ENCODE assay signal across 29 cellular contexts in genomic region chr4:183812567-183812966, GRCh38.
"Had no signal": no experiment of that assay in that cellular context is flagged by ENCODE, and none has a peak within 500 bp of the region (broad histone marks: within the 10 kb centered on the region; RNA-seq: fewer than 3 reads in every experiment).

No MANE protein-coding gene starts in this region.

- H3K4me1 ChIP-seq: parathyroid adenoma, psoas muscle, right lobe of liver, suprapubic skin, upper lobe of left lung, vagina had no signal

- H3K9me3 ChIP-seq: ovary, psoas muscle, right lobe of liver, suprapubic skin, testis, tibial nerve, upper lobe of left lung, vagina had no signal

- H3K36me3 ChIP-seq: neural progenitor cell, ovary, right lobe of liver, spleen, suprapubic skin, tibial nerve, upper lobe of left lung, vagina had no signal

- DNase-seq: naive thymus-derived CD4-positive, alpha-beta T cell; natural killer cell; occipital lobe; ovary; posterior cingulate gyrus; psoas muscle; right cardiac atrium; right lobe of liver; spleen; stimulated activated CD4-positive, alpha-beta T cell treated with anti-CD3 and anti-CD28 coated beads, Interleukin-12 subunit alpha, Interleukin-12 subunit beta, amount 100 ng/mL, for 4 hours; stimulated activated CD4-positive, alpha-beta T cell treated with anti-CD3 and anti-CD28 coated beads, Interleukin-1b, Interleukin-23, amount 100 ng/mL, for 48 hours; stimulated activated CD4-positive, alpha-beta T cell treated with anti-CD3 and anti-CD28 coated beads, Interleukin-4, amount 100 ng/mL, for 1 hour; stimulated activated CD4-positive, alpha-beta T cell treated with anti-CD3 and anti-CD28 coated beads, Interleukin-4, amount 100 ng/mL, for 4 hours; stimulated activated CD8-positive, alpha-beta memory T cell treated with anti-CD3 and anti-CD28 coated beads, Interleukin-4, amount 100 ng/mL, for 48 hours; stimulated activated naive CD4-positive, alpha-beta T cell; stimulated activated naive CD8-positive, alpha-beta T cell treated with anti-CD3 and anti-CD28 coated beads, Interleukin-15, amount 100 ng/mL, for 72 hours; stimulated activated naive CD8-positive, alpha-beta T cell treated with anti-CD3 and anti-CD28 coated beads, Interleukin-15, Interleukin-2, amounts not matched to agents 100 U/mL and 50 U/mL, for 24 hours; substantia nigra; testis; trophoblast cell; upper lobe of left lung had no signal

- ATAC-seq: naive thymus-derived CD4-positive, alpha-beta T cell; natural killer cell; psoas muscle; right cardiac atrium; right lobe of liver; stimulated activated memory B cell treated with anti-CD40 and anti-IgM and Interleukin-4, amounts not matched to agents 10 μg/mL and 1 μg/mL and 100 μg/mL, for 72 hours; stimulated activated naive CD8-positive, alpha-beta T cell treated with anti-CD3 and anti-CD28 coated beads, Interleukin-15, amount 100 ng/mL, for 72 hours; stimulated activated naive CD8-positive, alpha-beta T cell treated with anti-CD3 and anti-CD28 coated beads, Interleukin-15, Interleukin-2, amounts not matched to agents 100 U/mL and 50 U/mL, for 24 hours had no signal

- H3K27me3 ChIP-seq: neural progenitor cell, ovary, right lobe of liver, spleen, suprapubic skin, testis, tibial nerve, upper lobe of left lung, vagina had no signal

- H3K4me3 ChIP-seq: neural progenitor cell, ovary, psoas muscle, right lobe of liver, skin epidermis, smooth muscle cell, spleen, suprapubic skin, testis, tibial nerve, upper lobe of left lung, vagina had no signal

- H3K27ac ChIP-seq: neural progenitor cell, ovary, parathyroid adenoma, psoas muscle, right lobe of liver, skin epidermis, suprapubic skin, testis, upper lobe of left lung, vagina had no signal
